ENCODE assay signal across 1 cellular context in genomic region chr1:1689526-1689925, GRCh38. TPM values are rescaled to one million over a fixed set of nuclear protein-coding genes. Genes with fewer than 3 reads are reported as not detected.
"Had no signal": no experiment of that assay in that cellular context is flagged by ENCODE, and none has a peak within 500 bp of the region (broad histone marks: within the 10 kb centered on the region; RNA-seq: fewer than 3 reads in every experiment).

No MANE protein-coding gene starts in this region.

RNA-seq across cellular contexts. Expression of gene MMP23B, which starts 57.6 kb away (rescaled TPM):
- total RNA-seq: dermis microvascular lymphatic vessel endothelial cell had no signal
